Comparison of ENCODE assay signal across 8 cellular contexts in the genomic region with DNA sequence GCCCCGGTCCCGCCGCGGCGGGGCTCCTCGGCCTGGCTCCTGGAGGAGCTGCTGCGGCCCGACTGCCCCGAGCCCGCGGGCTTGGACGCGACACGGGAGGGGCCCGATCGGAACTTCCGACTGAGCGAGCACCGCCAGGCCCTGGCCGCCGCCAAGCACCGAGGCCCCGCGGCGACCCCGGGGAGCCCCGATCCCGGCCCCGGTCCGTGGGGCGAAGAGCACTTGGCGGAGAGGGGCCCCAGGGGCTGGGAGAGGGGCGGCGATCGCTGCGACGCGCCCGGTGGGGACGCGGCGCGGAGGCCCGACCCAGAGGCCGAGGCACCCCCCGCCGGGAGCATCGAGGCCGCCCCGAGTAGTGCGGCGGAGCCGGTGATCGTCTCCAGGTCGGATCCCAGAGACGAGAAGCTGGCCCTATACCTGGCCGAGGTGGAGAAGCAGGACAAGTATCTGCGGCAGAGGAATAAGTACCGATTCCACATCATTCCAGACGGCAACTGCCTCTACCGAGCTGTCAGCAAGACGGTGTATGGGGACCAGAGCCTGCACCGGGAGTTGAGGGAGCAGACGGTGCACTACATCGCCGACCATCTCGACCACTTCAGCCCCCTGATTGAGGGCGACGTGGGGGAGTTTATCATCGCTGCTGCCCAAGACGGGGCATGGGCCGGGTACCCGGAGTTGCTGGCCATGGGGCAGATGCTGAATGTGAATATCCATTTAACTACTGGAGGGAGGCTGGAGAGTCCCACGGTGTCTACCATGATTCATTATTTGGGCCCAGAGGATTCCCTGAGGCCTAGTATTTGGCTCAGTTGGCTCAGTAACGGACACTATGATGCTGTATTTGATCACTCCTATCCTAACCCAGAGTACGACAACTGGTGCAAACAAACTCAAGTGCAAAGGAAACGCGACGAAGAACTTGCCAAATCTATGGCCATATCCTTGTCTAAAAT. TPM values are rescaled to one million over a fixed set of nuclear protein-coding genes. Genes with fewer than 3 reads are reported as not detected.
DNase-seq lines count a peak whose midpoint lies in the region; ATAC-seq and TF ChIP-seq lines count a peak whose summit lies in the region.

No MANE protein-coding gene starts in this region.

- WGBS in SK-N-SH (ENCODE audit: low lambda C conversion rate) = 32% methylated on average over 14 of the region's 79 CpGs
- 1 to 3% methylated on average over 79 of the region's 79 CpGs for WGBS in sigmoid colon, 2 donors

- no peaks in the 10 kb centered on the region for H3K9me2 ChIP-seq in SK-N-SH

- peak; percentile 39 for DNase-seq in NCI-H748 (lab: John Stamatoyannopoulos, UW; ENCODE audit: unreplicated experiment)
- DNase-seq in NCI-H748 treated with DMSO at 0.1 percent for 48 hours (lab: John Stamatoyannopoulos, UW) = no peak
- peak; percentile 72 for DNase-seq in SK-N-SH
- no peak for DNase-seq in astrocyte of the cerebellum (ENCODE audit: low read depth)
- peak; percentile 65 for DNase-seq in sigmoid colon
- DNase-seq in dedifferentiated amniotic fluid mesenchymal stem cell (ENCODE audit: extremely low spot score) = no peak

- H3K4me1 ChIP-seq in SK-N-SH (ENCODE audit: control insufficient read depth in 1 of 2, insufficient read depth in 2 of 2, low read depth in 1 of 2, low read length in 1 of 2) (peaks cover 0 to 6% of the 10 kb centered on the region in 2 experiments; a peak in 2 of 4 replicates), sigmoid colon (peaks cover 0 to 35% (median 31%) of the 10 kb centered on the region in 4 donors)

- H2AFZ ChIP-seq in SK-N-SH (ENCODE audit: low read depth) = no peak overlapping the region

- TF ChIP-seq EP300 in SK-N-SH (IDR thresholded peaks at IDR 0.05; ENCODE audit: borderline replicate concordance in 1 of 2, low read depth in 1 of 2, low read length in 1 of 2) (no peak), sigmoid colon (IDR thresholded peaks at IDR 0.05) (no peak)

- TF ChIP-seq RAD21 in SK-N-SH (IDR thresholded peaks at IDR 0.05; ENCODE audit: low read length) = no peak

- H3K9me3 ChIP-seq in SK-N-SH (no peaks in the 10 kb centered on the region), sigmoid colon (no peaks in the 10 kb centered on the region)

- H3K27me3 ChIP-seq in SK-N-SH (ENCODE audit: insufficient read depth) (no peaks in the 10 kb centered on the region), sigmoid colon (no peaks in the 10 kb centered on the region)

- CTCF ChIA-PET in SK-N-SH (lab: Yijun Ruan, JAX) = no interaction called here

- H3K4me3 ChIP-seq in SK-N-SH (ENCODE audit: low read depth in 2 of 2, low read length in 1 of 2) (peak overlapping the region; percentile 63 to 76), astrocyte of the cerebellum (ENCODE audit: low read depth, low read length) (peak overlapping the region; percentile 59), iPS-11a (ENCODE audit: low read depth, low read length) (peak overlapping the region; percentile 53), sigmoid colon (peak overlapping the region; percentile 77 to 98 (median 84))

- peak overlapping the region; percentile 82 for H3K9ac ChIP-seq in SK-N-SH

- H3K36me3 ChIP-seq in SK-N-SH (replicated peaks in 1 of 2; ENCODE audit: control insufficient read depth in 1 of 2, insufficient read depth in 2 of 2, low read length in 1 of 2) (peaks cover 0 to 7% of the 10 kb centered on the region in 2 experiments), sigmoid colon (peaks cover 0 to 7% (median 0%) of the 10 kb centered on the region in 4 donors)

- TF ChIP-seq POLR2A in sigmoid colon (IDR thresholded peaks at IDR 0.05) = no peak

- POLR2A ChIA-PET in SK-N-SH (lab: Yijun Ruan, JAX) = no interaction called here

- ATAC-seq in HG03039 (IDR thresholded peaks at IDR 0.05; ENCODE audit: unreplicated experiment) = peak; percentile 14

- peaks cover 9% of the 10 kb centered on the region for H3F3A ChIP-seq in SK-N-SH (replicated peaks; ENCODE audit: insufficient read depth)

- H3K79me2 ChIP-seq in SK-N-SH (ENCODE audit: insufficient read depth) = peaks cover 45% of the 10 kb centered on the region

- intact Hi-C loops in sigmoid colon (cut with DNase I) = loop anchor here (2.0 to 10.0 kb wide), 7 partner anchors 95 to 1905 kb away; a partner anchor contains a TSS

- TF ChIP-seq CTCF in SK-N-SH (IDR thresholded peaks at IDR 0.05) (no peak), astrocyte of the cerebellum (IDR thresholded peaks at IDR 0.05; ENCODE audit: low read depth, low read length, missing control alignments) (no peak), sigmoid colon (IDR thresholded peaks at IDR 0.05) (no peak)

- in situ Hi-C loops in astrocyte of the cerebellum (cut with HindIII; ENCODE audit: low sequenced_read_pairs) = no loop called here

- H3K4me2 ChIP-seq in SK-N-SH = peak overlapping the region; percentile 81

- peak overlapping the region; percentile 23 to 62; a peak in 3 of 4 replicates for H3K27ac ChIP-seq in SK-N-SH (ENCODE audit: low read depth in 2 of 2, low read length in 1 of 2)
- H3K27ac ChIP-seq in sigmoid colon = peak overlapping the region; percentile 96 to 99 (median 96)

- peaks cover 24% of the 10 kb centered on the region; the same call in 1 of the 2 replicates for H4K20me1 ChIP-seq in SK-N-SH (ENCODE audit: insufficient read depth)

TF ChIP-seq in SK-N-SH, 30 proteins besides CTCF, POLR2A, EP300 and RAD21:
- TF ChIP-seq TCF12 (IDR thresholded peaks at IDR 0.05) = no peak
- TF ChIP-seq SMC3 (IDR thresholded peaks at IDR 0.05; ENCODE audit: low read depth, low read length) = no peak
- TF ChIP-seq, protein P1, sequence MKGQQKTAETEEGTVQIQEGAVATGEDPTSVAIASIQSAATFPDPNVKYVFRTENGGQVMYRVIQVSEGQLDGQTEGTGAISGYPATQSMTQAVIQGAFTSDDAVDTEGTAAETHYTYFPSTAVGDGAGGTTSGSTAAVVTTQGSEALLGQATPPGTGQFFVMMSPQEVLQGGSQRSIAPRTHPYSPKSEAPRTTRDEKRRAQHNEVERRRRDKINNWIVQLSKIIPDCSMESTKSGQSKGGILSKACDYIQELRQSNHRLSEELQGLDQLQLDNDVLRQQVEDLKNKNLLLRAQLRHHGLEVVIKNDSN (IDR thresholded peaks at IDR 0.05; ENCODE audit: borderline replicate concordance, low read depth) = no peak
- no peak for TF ChIP-seq FOXJ3 (CRISPR knock-in tag; IDR thresholded peaks at IDR 0.05)
- TF ChIP-seq GABPA (IDR thresholded peaks at IDR 0.05; ENCODE audit: low read depth) = no peak
TF ChIP-seq in SK-N-SH: peak in this region for 0.

RNA-seq across cellular contexts. Expression of a gene that starts 1.3 kb away (rescaled TPM):
- 5.8 and 8.5 TPM in 2 replicates for polyA plus RNA-seq in SK-N-SH (2012; rRNA removed)
- polyA plus RNA-seq in SK-N-SH (2012; cell fraction: cytosol; rRNA removed) = 9.2 and 11.4 TPM in 2 replicates
- 7.1 and 8.6 TPM in 2 replicates for polyA plus RNA-seq in SK-N-SH (2012; cell fraction: nucleus; rRNA removed)
- 10 to 100 TPM in 3 of 4 donors, 1 to 10 TPM in 1; 8.8 to 15.5 (median 12.4) TPM for total RNA-seq in sigmoid colon
- polyA plus RNA-seq in sigmoid colon = 10 to 100 TPM in 2 of 3 donors, 1 to 10 TPM in 1; 6.7 to 19.2 (median 14.4) TPM

Comparison
In these comparisons a context has a peak if more than half of its experiments do, and no peak if none do; other contexts are left out.
1. DNase-seq: peak in NCI-H748 (single experiment), SK-N-SH (single experiment) and sigmoid colon (single experiment); none in NCI-H748 treated with DMSO at 0.1 percent for 48 hours (single experiment), astrocyte of the cerebellum (single experiment) and dedifferentiated amniotic fluid mesenchymal stem cell (single experiment).
2. Peak in every context shown above with its lines, with median percentiles within 50 percentile points of each other: H3K4me3 ChIP-seq.